ENCODE assay signal across 9 cellular contexts in the genomic region with DNA sequence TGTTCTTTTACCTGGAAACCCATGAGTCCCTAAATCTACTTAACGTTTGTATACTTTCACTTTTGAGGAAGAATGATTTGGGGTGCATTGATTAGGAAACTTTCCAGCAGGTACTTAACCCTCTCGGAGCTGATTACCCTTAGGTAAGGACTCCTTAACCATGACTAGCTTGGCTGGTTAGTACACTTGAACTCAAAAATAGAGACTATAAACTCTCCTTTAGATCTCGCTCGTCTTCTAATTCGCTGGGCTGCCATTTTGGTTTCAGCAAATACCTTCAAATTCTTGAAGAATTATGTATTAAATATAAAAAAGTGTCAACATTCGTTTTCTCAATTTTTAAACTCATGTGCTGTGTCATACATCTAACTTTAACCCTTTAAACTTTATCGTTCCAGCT. TPM values are rescaled to one million over a fixed set of nuclear protein-coding genes. Genes with fewer than 3 reads are reported as not detected.
DNase-seq lines count a peak whose midpoint lies in the region; ATAC-seq and TF ChIP-seq lines count a peak whose summit lies in the region.
"Had no signal": no experiment of that assay in that cellular context is flagged by ENCODE, and none has a peak within 500 bp of the region (broad histone marks: within the 10 kb centered on the region; RNA-seq: fewer than 3 reads in every experiment).

No MANE protein-coding gene starts in this region.

- no peaks in the 10 kb centered on the region for H3K4me1 ChIP-seq in thymus (ENCODE audit: control insufficient read depth, insufficient read depth, low read length)

- H3K36me3 ChIP-seq in thymus (ENCODE audit: control insufficient read depth, insufficient read depth): no peaks in the 10 kb centered on the region

- H3K27me3 ChIP-seq in thymus (ENCODE audit: control insufficient read depth, insufficient read depth): no peaks in the 10 kb centered on the region

- peak overlapping the region; percentile 91 for H3K27ac Mint-ChIP-seq in activated CD4-positive, alpha-beta T cell treated with anti-CD3 and anti-CD28 coated beads, Interleukin-2, amount 10 ng/mL, durations not matched to agents 7 days and 5 days
- H3K27ac Mint-ChIP-seq in activated T-helper 17 cell treated with anti-CD3 and anti-CD28 coated beads, Interleukin-2, amount 50 U/mL, for 72 hours: peak overlapping the region; percentile 89
- peak overlapping the region; percentile 87 to 100 (median 96) for H3K27ac Mint-ChIP-seq in immature natural killer cell

- no peak for DNase-seq in activated CD4-positive, alpha-beta T cell treated with anti-CD3 and anti-CD28 coated beads, Interleukin-2, amount 10 ng/mL, durations not matched to agents 7 days and 5 days
- no peak for DNase-seq in activated CD4-positive, alpha-beta T cell treated with anti-CD3 and anti-CD28 coated beads, Interleukin-2, amount 50 U/mL, for 48 hours
- DNase-seq in immature natural killer cell (no peak), midbrain (lab: John Stamatoyannopoulos, UW) (no peak), GM13976 (ENCODE audit: low spot score) (no peak)
- DNase-seq: EL had no signal

- H3K4me1 Mint-ChIP-seq in activated CD4-positive, alpha-beta T cell treated with anti-CD3 and anti-CD28 coated beads, Interleukin-2, amount 10 ng/mL, durations not matched to agents 7 days and 5 days: peaks cover 45% of the 10 kb centered on the region
- peaks cover 6% of the 10 kb centered on the region for H3K4me1 Mint-ChIP-seq in activated T-helper 17 cell treated with anti-CD3 and anti-CD28 coated beads, Interleukin-2, amount 50 U/mL, for 72 hours
- H3K4me1 Mint-ChIP-seq in immature natural killer cell: peaks cover 60 to 73% of the 10 kb centered on the region in 2 donors

- H3K27ac ChIP-seq in thymus (ENCODE audit: low read depth): no peak overlapping the region

- ATAC-seq in activated T-helper 17 cell treated with anti-CD3 and anti-CD28 coated beads, Interleukin-2, amount 50 U/mL, for 72 hours (replicated peaks): no peak
- no peak for ATAC-seq in GM18502 (IDR thresholded peaks at IDR 0.05; ENCODE audit: poor library complexity, unreplicated experiment)

- CTCF ChIA-PET in activated CD4-positive, alpha-beta T cell treated with anti-CD3 and anti-CD28 coated beads, Interleukin-2, amount 10 ng/mL, durations not matched to agents 7 days and 5 days (lab: Charles Lee): interaction anchor here (1.1 kb wide), 1 partner anchor 23 kb away, joined by 3 read pairs; no protein-coding TSS in a partner anchor

- in situ Hi-C loops in GM13976 (cut with MboI; ENCODE audit: low sequenced_read_pairs, unreplicated experiment): no loop called here

- WGBS in thymus: 11% methylated on average over 7 of the region's 7 CpGs

- no peaks in the 10 kb centered on the region for H3K9me3 ChIP-seq in thymus (ENCODE audit: control insufficient read depth)

- peaks cover 18% of the 10 kb centered on the region for H3K36me3 Mint-ChIP-seq in activated CD4-positive, alpha-beta T cell treated with anti-CD3 and anti-CD28 coated beads, Interleukin-2, amount 10 ng/mL, durations not matched to agents 7 days and 5 days (ENCODE audit: low read depth)
- peaks cover 32% of the 10 kb centered on the region for H3K36me3 Mint-ChIP-seq in activated T-helper 17 cell treated with anti-CD3 and anti-CD28 coated beads, Interleukin-2, amount 50 U/mL, for 72 hours (ENCODE audit: low read depth)
- peaks cover 0 to 4% (median 3%) of the 10 kb centered on the region in 3 donors for H3K36me3 Mint-ChIP-seq in immature natural killer cell

- no peaks in the 10 kb centered on the region for H3K9me3 Mint-ChIP-seq in activated CD4-positive, alpha-beta T cell treated with anti-CD3 and anti-CD28 coated beads, Interleukin-2, amount 10 ng/mL, durations not matched to agents 7 days and 5 days
- no peaks in the 10 kb centered on the region for H3K9me3 Mint-ChIP-seq in activated T-helper 17 cell treated with anti-CD3 and anti-CD28 coated beads, Interleukin-2, amount 50 U/mL, for 72 hours
- H3K9me3 Mint-ChIP-seq in immature natural killer cell: no peaks in the 10 kb centered on the region

- no peaks in the 10 kb centered on the region for H3K27me3 Mint-ChIP-seq in activated CD4-positive, alpha-beta T cell treated with anti-CD3 and anti-CD28 coated beads, Interleukin-2, amount 10 ng/mL, durations not matched to agents 7 days and 5 days
- H3K27me3 Mint-ChIP-seq in activated T-helper 17 cell treated with anti-CD3 and anti-CD28 coated beads, Interleukin-2, amount 50 U/mL, for 72 hours: no peaks in the 10 kb centered on the region
- peaks cover 25 to 32% (median 30%) of the 10 kb centered on the region in 3 donors for H3K27me3 Mint-ChIP-seq in immature natural killer cell (ENCODE audit: low read depth in 3 of 3)

- H3K4me3 ChIP-seq in thymus (ENCODE audit: low read length): peak overlapping the region; percentile 76

- H3K4me3 Mint-ChIP-seq in activated CD4-positive, alpha-beta T cell treated with anti-CD3 and anti-CD28 coated beads, Interleukin-2, amount 10 ng/mL, durations not matched to agents 7 days and 5 days: peak overlapping the region; percentile 90
- peak overlapping the region; percentile 91 for H3K4me3 Mint-ChIP-seq in activated T-helper 17 cell treated with anti-CD3 and anti-CD28 coated beads, Interleukin-2, amount 50 U/mL, for 72 hours
- peak overlapping the region; percentile 91 to 98 (median 97) for H3K4me3 Mint-ChIP-seq in immature natural killer cell

- TF ChIP-seq CTCF in GM13976 (IDR thresholded peaks at IDR 0.05; ENCODE audit: borderline replicate concordance, control extremely low read depth, extremely low read depth, insufficient read depth, missing control alignments): no peak

- POLR2A ChIA-PET in activated CD4-positive, alpha-beta T cell treated with anti-CD3 and anti-CD28 coated beads, Interleukin-2, amount 10 ng/mL, durations not matched to agents 7 days and 5 days (lab: Charles Lee): no interaction called here

RNA-seq across cellular contexts. Expression of a gene that starts 2.0 kb away (rescaled TPM):
- total RNA-seq in activated CD4-positive, alpha-beta T cell treated with anti-CD3 and anti-CD28 coated beads, Interleukin-2, amount 10 ng/mL, durations not matched to agents 7 days and 5 days: 10 to 100 TPM; 45.5 to 57.5 TPM
- 10 to 100 TPM; 49.3 to 63.3 TPM for total RNA-seq in activated T-helper 17 cell treated with anti-CD3 and anti-CD28 coated beads, Interleukin-2, amount 50 U/mL, for 72 hours
- polyA plus RNA-seq in immature natural killer cell: 10 to 100 TPM in 2 of 3 donors, 1 to 10 TPM in 1; 7.4 to 30.7 (median 12.0) TPM
- 17.9 TPM for polyA plus RNA-seq in thymus
